In the genomic region with DNA sequence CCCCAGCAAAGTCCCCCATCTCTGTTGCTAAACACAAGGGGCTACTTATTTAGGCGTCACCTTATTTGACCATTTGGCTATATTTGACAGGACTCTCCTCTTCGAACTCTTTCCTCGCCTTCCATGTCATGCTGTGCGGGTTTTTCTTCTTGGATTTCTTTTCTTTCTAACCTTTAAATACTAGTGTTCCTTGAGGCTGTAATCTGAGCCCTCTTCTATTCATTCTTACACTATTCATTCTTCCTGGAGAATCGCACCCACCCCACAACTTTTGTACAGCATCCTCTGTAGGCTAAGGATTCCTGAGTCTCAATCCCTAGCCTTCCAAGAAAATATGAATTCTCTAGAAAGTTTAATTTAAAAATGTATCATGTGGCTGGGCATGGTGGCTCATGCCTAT, we compare ENCODE assay signal across 27 cellular contexts.
"Had no signal": no experiment of that assay in that cellular context is flagged by ENCODE, and none has a peak within 500 bp of the region (broad histone marks: within the 10 kb centered on the region; RNA-seq: fewer than 3 reads in every experiment).

No MANE protein-coding gene starts in this region.

- H3K9me3 Mint-ChIP-seq: natural killer cell treated with Interleukin-12 subunit alpha and Interleukin-12 subunit beta and Interleukin-15 and Interleukin-18, amount 100 ng/mL, for 72 hours; nephron progenitor cell; stimulated activated naive B cell treated with anti-CD40 and anti-IgM and Interleukin-4, amounts not matched to agents 10 μg/mL and 1 μg/mL and 100 μg/mL, for 72 hours; stimulated activated naive CD8-positive, alpha-beta T cell treated with anti-CD3 and anti-CD28 coated beads, Interleukin-15, Interleukin-2, amounts not matched to agents 100 ng/mL and 50 ng/mL, for 24 hours had no signal

- H3K27ac Mint-ChIP-seq: naive thymus-derived CD8-positive, alpha-beta T cell; natural killer cell treated with Interleukin-12 subunit alpha and Interleukin-12 subunit beta and Interleukin-15 and Interleukin-18, amount 100 ng/mL, for 72 hours; stimulated activated effector memory CD8-positive, alpha-beta T cell treated with anti-CD3 and anti-CD28 coated beads, Interleukin-12 subunit alpha, Interleukin-12 subunit beta, amount 100 ng/mL, for 72 hours; stimulated activated naive B cell treated with anti-CD40 and anti-IgM and Interleukin-4, amounts not matched to agents 10 μg/mL and 1 μg/mL and 100 μg/mL, for 72 hours; stimulated activated naive CD8-positive, alpha-beta T cell treated with anti-CD3 and anti-CD28 coated beads, Interleukin-15, Interleukin-2, amounts not matched to agents 100 ng/mL and 50 ng/mL, for 24 hours had no signal

- H3K4me1 ChIP-seq: pancreas, prostate gland, right lobe of liver, sigmoid colon, stomach, thyroid gland, tibial nerve, upper lobe of left lung, vagina had no signal

- H3K36me3 ChIP-seq: neutrophil, pancreas, prostate gland, right lobe of liver, sigmoid colon, thyroid gland, upper lobe of left lung, vagina had no signal

- H3K27ac ChIP-seq: neutrophil, pancreas, prostate gland, right lobe of liver, sigmoid colon, stomach, thoracic aorta, thyroid gland, tibial nerve, upper lobe of left lung, vagina had no signal

- H3K36me3 Mint-ChIP-seq: naive thymus-derived CD8-positive, alpha-beta T cell; natural killer cell treated with Interleukin-12 subunit alpha and Interleukin-12 subunit beta and Interleukin-15 and Interleukin-18, amount 100 ng/mL, for 72 hours; stimulated activated effector memory CD8-positive, alpha-beta T cell treated with anti-CD3 and anti-CD28 coated beads, Interleukin-12 subunit alpha, Interleukin-12 subunit beta, amount 100 ng/mL, for 72 hours; stimulated activated naive B cell treated with anti-CD40 and anti-IgM and Interleukin-4, amounts not matched to agents 10 μg/mL and 1 μg/mL and 100 μg/mL, for 72 hours had no signal

- DNase-seq: naive thymus-derived CD8-positive, alpha-beta T cell; nephron progenitor cell; nucleus accumbens; pancreas; right cardiac atrium; right lobe of liver; sigmoid colon; small intestine; stimulated activated CD4-positive, alpha-beta T cell treated with anti-CD3 and anti-CD28 coated beads, Interleukin-15, amount 100 ng/mL, for 24 hours; stimulated activated CD4-positive, alpha-beta T cell treated with anti-CD3 and anti-CD28 coated beads, Interleukin-2, amount 100 ng/mL, for 24 hours; stimulated activated CD4-positive, alpha-beta T cell treated with anti-CD3 and anti-CD28 coated beads, Interleukin-2, amount 100 ng/mL, for 48 hours; stimulated activated CD4-positive, alpha-beta T cell treated with anti-CD3 and anti-CD28 coated beads, Interleukin-4, amount 100 ng/mL, for 24 hours; stimulated activated naive B cell treated with anti-CD40 and anti-IgM and Interleukin-4, amounts not matched to agents 10 μg/mL and 1 μg/mL and 100 μg/mL, for 72 hours; stimulated activated naive CD4-positive, alpha-beta T cell treated with Interleukin-2 at 50 U/mL for 16 hours; stomach; thyroid gland; trophoblast cell; upper lobe of left lung had no signal

- H3K9me3 ChIP-seq: neutrophil, pancreas, prostate gland, right lobe of liver, sigmoid colon, stomach, thoracic aorta, thyroid gland, tibial nerve, upper lobe of left lung, vagina had no signal

- H3K4me3 ChIP-seq: pancreas, prostate gland, right lobe of liver, sigmoid colon, stomach, thoracic aorta, thyroid gland, tibial nerve, upper lobe of left lung, vagina had no signal

- H3K27me3 ChIP-seq: neutrophil, pancreas, right lobe of liver, sigmoid colon, stomach, thyroid gland, tibial nerve, upper lobe of left lung, vagina had no signal

- H3K4me3 Mint-ChIP-seq: naive thymus-derived CD8-positive, alpha-beta T cell; natural killer cell treated with Interleukin-12 subunit alpha and Interleukin-12 subunit beta and Interleukin-15 and Interleukin-18, amount 100 ng/mL, for 72 hours; nephron progenitor cell; neural crest cell; stimulated activated effector memory CD8-positive, alpha-beta T cell treated with anti-CD3 and anti-CD28 coated beads, Interleukin-12 subunit alpha, Interleukin-12 subunit beta, amount 100 ng/mL, for 72 hours; stimulated activated naive B cell treated with anti-CD40 and anti-IgM and Interleukin-4, amounts not matched to agents 10 μg/mL and 1 μg/mL and 100 μg/mL, for 72 hours; stimulated activated naive CD8-positive, alpha-beta T cell treated with anti-CD3 and anti-CD28 coated beads, Interleukin-15, Interleukin-2, amounts not matched to agents 100 ng/mL and 50 ng/mL, for 24 hours had no signal

- H3K4me1 Mint-ChIP-seq: naive thymus-derived CD8-positive, alpha-beta T cell; nephron progenitor cell; stimulated activated effector memory CD8-positive, alpha-beta T cell treated with anti-CD3 and anti-CD28 coated beads, Interleukin-12 subunit alpha, Interleukin-12 subunit beta, amount 100 ng/mL, for 72 hours; stimulated activated naive B cell treated with anti-CD40 and anti-IgM and Interleukin-4, amounts not matched to agents 10 μg/mL and 1 μg/mL and 100 μg/mL, for 72 hours had no signal
